In genomic region chr5:85838781-85839180, GRCh38 we compare ENCODE assay signal across 34 cellular contexts.
"Had no signal": no experiment of that assay in that cellular context is flagged by ENCODE, and none has a peak within 500 bp of the region (broad histone marks: within the 10 kb centered on the region; RNA-seq: fewer than 3 reads in every experiment).

No MANE protein-coding gene starts in this region.

- DNase-seq: Karpas-422, Kasumi-1, MG63, MM.1S, MV-4-11, NCI-H1048, NCI-H1092, NCI-H1092 treated with DMSO at 0.1 percent for 48 hours, NCI-H1105, NCI-H1105 treated with DMSO at 0.1 percent for 48 hours, NCI-H1417, NCI-H1417 treated with DMSO at 0.1 percent for 48 hours, NCI-H1436, NCI-H1436 treated with DMSO at 0.1 percent for 48 hours, NCI-H146, NCI-H1694, NCI-H1694 treated with DMSO at 0.1 percent for 48 hours, NCI-H187, NCI-H187 treated with DMSO at 0.1 percent for 48 hours, NCI-H1930, NCI-H2029, NCI-H2029 treated with DMSO at 0.1 percent for 48 hours, NCI-H2081, NCI-H2081 treated with DMSO at 0.1 percent for 48 hours, NCI-H2107, NCI-H2171, NCI-H2171 treated with DMSO at 0.1 percent for 48 hours, NCI-H2227 treated with DMSO at 0.1 percent for 48 hours, NCI-H226, NCI-H345, NCI-H446, NCI-H446 treated with DMSO at 0.1 percent for 48 hours, NCI-H510A, NCI-H510A treated with DMSO at 0.1 percent for 48 hours had no signal
